ENCODE assay signal across 8 cellular contexts in genomic region chr6:7106215-7106751, GRCh38.
A peak's percentile ranks its signal among the peaks of the same experiment; 100 is the strongest.
DNase-seq lines count a peak whose midpoint lies in the region; ATAC-seq and TF ChIP-seq lines count a peak whose summit lies in the region.

No MANE protein-coding gene starts in this region.

- ATAC-seq in GM21786 (IDR thresholded peaks at IDR 0.05; ENCODE audit: unreplicated experiment) (no peak), GM18505 (IDR thresholded peaks at IDR 0.05; ENCODE audit: unreplicated experiment) (no peak), GM19463 (IDR thresholded peaks at IDR 0.05; ENCODE audit: unreplicated experiment) (no peak)

- peaks cover 4% of the 10 kb centered on the region for H3K4me1 ChIP-seq in parathyroid adenoma

- H2AFZ ChIP-seq in parathyroid adenoma: peak overlapping the region; percentile 98

- H3K9me3 ChIP-seq in parathyroid adenoma (ENCODE audit: control insufficient read depth, low read length): no peaks in the 10 kb centered on the region

- H3K9ac ChIP-seq in parathyroid adenoma: no peak overlapping the region

- no peak for TF ChIP-seq POLR2A in GM18505 (IDR thresholded peaks at IDR 0.05; ENCODE audit: borderline replicate concordance, extremely low read depth, insufficient read depth, insufficient read length)

- H3K27ac ChIP-seq in epithelial cell of prostate (peak overlapping the region; percentile 85), parathyroid adenoma (peak overlapping the region; percentile 53)

- H3K4me2 ChIP-seq in parathyroid adenoma (ENCODE audit: low read length): no peak overlapping the region

- TF ChIP-seq CTCF in parathyroid adenoma (IDR thresholded peaks at IDR 0.05): no peak

- H3K27me3 ChIP-seq in parathyroid adenoma (ENCODE audit: control insufficient read depth, insufficient read depth, low read length): no peaks in the 10 kb centered on the region

- DNase-seq in ELR (ENCODE audit: low read depth) (peak; percentile 21), OCI-M1 (lab: John Stamatoyannopoulos, UW) (peak; percentile 92), epithelial cell of prostate (ENCODE audit: low read depth, low spot score) (no peak), NCI-H510A treated with DMSO at 0.1 percent for 48 hours (lab: John Stamatoyannopoulos, UW) (no peak)

- H3K79me2 ChIP-seq in parathyroid adenoma: peaks cover 13% of the 10 kb centered on the region

- no peak overlapping the region for H3K4me3 ChIP-seq in parathyroid adenoma (ENCODE audit: low read depth, low read length)

- H3K36me3 ChIP-seq in parathyroid adenoma (ENCODE audit: control insufficient read depth, insufficient read depth, low read length): no peaks in the 10 kb centered on the region

Comparison
In these comparisons a context has a peak if more than half of its experiments do, and no peak if none do; other contexts are left out.
1. DNase-seq: peak in ELR (single experiment) and OCI-M1 (single experiment); none in epithelial cell of prostate (single experiment) and NCI-H510A treated with DMSO at 0.1 percent for 48 hours (single experiment).